8 cellular contexts compared by ENCODE assay signal in the genomic region with DNA sequence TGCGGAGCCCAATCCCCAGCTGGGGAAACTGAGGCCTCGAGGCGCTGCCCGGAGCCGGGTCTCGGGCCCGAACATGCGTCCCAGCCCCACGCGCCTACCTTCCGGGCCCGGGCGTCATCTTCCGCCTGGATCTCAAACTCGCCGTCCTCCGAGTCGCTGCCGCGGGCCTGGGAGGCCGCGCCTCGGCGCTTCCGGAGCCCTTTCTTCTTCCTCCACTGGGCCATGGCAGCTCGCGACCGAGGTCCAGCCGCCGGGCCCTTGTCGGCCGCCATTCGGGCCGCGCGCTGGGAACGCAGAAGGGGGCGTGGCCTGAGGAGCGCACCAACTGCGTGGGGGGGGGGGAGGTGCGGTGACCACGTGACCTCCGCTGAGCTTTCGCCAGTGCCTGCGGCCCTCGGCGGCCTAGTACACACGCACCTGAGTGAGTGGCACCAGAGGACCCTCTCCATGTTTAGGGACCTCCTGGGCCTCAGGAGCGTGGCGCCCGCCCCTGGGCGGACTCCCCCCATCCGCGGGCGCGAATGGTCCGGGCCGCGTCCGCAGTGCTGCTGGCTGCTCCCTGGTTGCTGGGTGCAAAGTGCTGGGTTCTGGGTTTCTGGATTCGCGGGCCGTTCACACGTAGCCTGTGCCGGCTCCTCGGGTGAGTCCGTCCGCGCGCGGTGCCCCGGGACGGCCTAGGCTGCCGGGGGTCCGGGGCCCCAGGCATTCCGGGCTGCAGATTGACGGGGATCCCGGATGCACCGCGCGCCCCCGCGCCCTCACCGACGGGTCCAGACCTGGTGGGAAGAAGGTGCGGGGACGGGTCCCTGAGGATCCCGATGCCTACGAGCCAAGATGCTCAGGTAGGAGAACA. TPM values are rescaled to one million over a fixed set of nuclear protein-coding genes. Genes with fewer than 3 reads are reported as not detected.
DNase-seq lines count a peak whose midpoint lies in the region; ATAC-seq, FAIRE-seq and TF ChIP-seq lines count a peak whose summit lies in the region.

A gene with protein sequence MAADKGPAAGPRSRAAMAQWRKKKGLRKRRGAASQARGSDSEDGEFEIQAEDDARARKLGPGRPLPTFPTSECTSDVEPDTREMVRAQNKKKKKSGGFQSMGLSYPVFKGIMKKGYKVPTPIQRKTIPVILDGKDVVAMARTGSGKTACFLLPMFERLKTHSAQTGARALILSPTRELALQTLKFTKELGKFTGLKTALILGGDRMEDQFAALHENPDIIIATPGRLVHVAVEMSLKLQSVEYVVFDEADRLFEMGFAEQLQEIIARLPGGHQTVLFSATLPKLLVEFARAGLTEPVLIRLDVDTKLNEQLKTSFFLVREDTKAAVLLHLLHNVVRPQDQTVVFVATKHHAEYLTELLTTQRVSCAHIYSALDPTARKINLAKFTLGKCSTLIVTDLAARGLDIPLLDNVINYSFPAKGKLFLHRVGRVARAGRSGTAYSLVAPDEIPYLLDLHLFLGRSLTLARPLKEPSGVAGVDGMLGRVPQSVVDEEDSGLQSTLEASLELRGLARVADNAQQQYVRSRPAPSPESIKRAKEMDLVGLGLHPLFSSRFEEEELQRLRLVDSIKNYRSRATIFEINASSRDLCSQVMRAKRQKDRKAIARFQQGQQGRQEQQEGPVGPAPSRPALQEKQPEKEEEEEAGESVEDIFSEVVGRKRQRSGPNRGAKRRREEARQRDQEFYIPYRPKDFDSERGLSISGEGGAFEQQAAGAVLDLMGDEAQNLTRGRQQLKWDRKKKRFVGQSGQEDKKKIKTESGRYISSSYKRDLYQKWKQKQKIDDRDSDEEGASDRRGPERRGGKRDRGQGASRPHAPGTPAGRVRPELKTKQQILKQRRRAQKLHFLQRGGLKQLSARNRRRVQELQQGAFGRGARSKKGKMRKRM (minus strand): TSS at position 299 of the 853 bp plus-strand sequence. CDS start 27 bp downstream, at position 272.
A gene with protein sequence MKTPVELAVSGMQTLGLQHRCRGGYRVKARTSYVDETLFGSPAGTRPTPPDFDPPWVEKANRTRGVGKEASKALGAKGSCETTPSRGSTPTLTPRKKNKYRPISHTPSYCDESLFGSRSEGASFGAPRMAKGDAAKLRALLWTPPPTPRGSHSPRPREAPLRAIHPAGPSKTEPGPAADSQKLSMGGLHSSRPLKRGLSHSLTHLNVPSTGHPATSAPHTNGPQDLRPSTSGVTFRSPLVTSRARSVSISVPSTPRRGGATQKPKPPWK (plus strand): TSS at position 542 of the 853 bp plus-strand sequence. CDS start 1,026 bp downstream, outside the sequence.

- FAIRE-seq in bronchial epithelial cell (lab: Jason Lieb, UNC) = no peak

- peak in 2 of 3 donors; percentile 42 to 68 for TF ChIP-seq POLR2A in spleen (IDR thresholded peaks at IDR 0.05)

- WGBS in spleen, 5 donors = 0 to 1% (median 0%) methylated on average over 40 to 89 of the region's 89 CpGs

- peaks cover 19 to 61% (median 38%) of the 10 kb centered on the region in 6 donors for H3K4me1 ChIP-seq in spleen

- H3K4me3 Mint-ChIP-seq in activated B cell treated with CpG ODN at 0.5 μM for 24 hours = peak within 1 kb of the TSS; percentile 93

- H3K4me3 ChIP-seq in bronchial epithelial cell (ENCODE audit: low read depth, low read length) (peak within 1 kb of the TSS; percentile 94), spleen (peak within 1 kb of the TSS; percentile 89 to 100 (median 100))

- no peaks in the 10 kb centered on the region for H3K9me3 ChIP-seq in spleen

- H3K9me3 Mint-ChIP-seq in activated B cell treated with CpG ODN at 0.5 μM for 24 hours = no peaks in the 10 kb centered on the region

- peaks cover 35% of the 10 kb centered on the region for H3K36me3 Mint-ChIP-seq in activated B cell treated with CpG ODN at 0.5 μM for 24 hours (ENCODE audit: low read depth)

- peak within 1 kb of the TSS; percentile 93 to 99 (median 96) for H3K27ac ChIP-seq in spleen

- peaks cover 8% of the 10 kb centered on the region for H3K36me3 ChIP-seq in bronchial epithelial cell (ENCODE audit: control insufficient read depth, insufficient read depth, low read length)
- peaks cover 1 to 49% (median 17%) of the 10 kb centered on the region in 6 donors for H3K36me3 ChIP-seq in spleen

- POLR2A ChIA-PET in activated B cell treated with CpG ODN at 0.5 μM for 24 hours (lab: Charles Lee) = interaction anchor here (0.6 to 3.9 kb wide), 21 partner anchors 11 to 207 kb away, joined by 3 to 92 read pairs (median 4); a partner anchor contains a TSS

- H3K27ac Mint-ChIP-seq in activated B cell treated with CpG ODN at 0.5 μM for 24 hours = peak within 1 kb of the TSS; percentile 94

- TF ChIP-seq CTCF in activated B cell treated with CpG ODN at 0.5 μM for 24 hours (IDR thresholded peaks at IDR 0.05) (no peak), bronchial epithelial cell (IDR thresholded peaks at IDR 0.05; ENCODE audit: insufficient read depth, low read length, severe bottlenecking) (no peak), spleen (IDR thresholded peaks at IDR 0.05 in 8 of 11, conservative IDR thresholded peaks at IDR 0.05 in 3 of 11) (peak in 1 of 11 experiments; percentile 9)

- H3K27me3 Mint-ChIP-seq in activated B cell treated with CpG ODN at 0.5 μM for 24 hours = no peaks in the 10 kb centered on the region

- H3K27me3 ChIP-seq in bronchial epithelial cell (ENCODE audit: control insufficient read depth, insufficient read depth, low read length) (no peaks in the 10 kb centered on the region), spleen (replicated peaks in 1 of 7) (no peaks in the 10 kb centered on the region)

- CTCF ChIA-PET in activated B cell treated with CpG ODN at 0.5 μM for 24 hours (lab: Charles Lee) = interaction anchor here (1.6 to 1.7 kb wide), 3 partner anchors 10 to 48 kb away, joined by 4 to 8 read pairs (median 7); no protein-coding TSS in a partner anchor

- ATAC-seq in GM18511 (IDR thresholded peaks at IDR 0.05; ENCODE audit: unreplicated experiment) (peak; percentile 57), HG03025 (IDR thresholded peaks at IDR 0.05; ENCODE audit: low FRiP score, unreplicated experiment) (peak; percentile 51), activated B cell treated with CpG ODN at 0.5 μM for 24 hours (ENCODE audit: low read depth) (peak; percentile 63)

- H3K4me1 Mint-ChIP-seq in activated B cell treated with CpG ODN at 0.5 μM for 24 hours = peaks cover 39% of the 10 kb centered on the region

- intact Hi-C loops in activated B cell treated with CpG ODN at 0.5 μM for 24 hours (cut with micrococcal nuclease) (loop anchor here (1.0 kb wide), 6 partner anchors 23 to 150 kb away; a partner anchor contains a TSS), spleen (cut with DNase I; ENCODE audit: low total_unique reads) (no loop called here)

- DNase-seq in A172 (ENCODE audit: low spot score) = peak; percentile 61
- DNase-seq in NCI-H2196 treated with DMSO at 0.1 percent for 48 hours (lab: John Stamatoyannopoulos, UW; ENCODE audit: unreplicated experiment) = peak; percentile 45
- peak; percentile 87 for DNase-seq in activated B cell treated with CpG ODN at 0.5 μM for 24 hours
- peak; percentile 44 for DNase-seq in bronchial epithelial cell (ENCODE audit: low read depth)
- peak; percentile 74 for DNase-seq in inferior parietal cortex (ENCODE audit: extremely low spot score)
- DNase-seq in spleen = peak; percentile 95

RNA-seq across cellular contexts. Expression of the first gene that starts in this region (rescaled TPM):
- 56.4 and 69.1 TPM in 2 replicates for total RNA-seq in A172 (2014; rRNA removed; shearing (Covaris generic))
- total RNA-seq in activated B cell treated with CpG ODN at 0.5 μM for 24 hours (115 TPM in 2 replicates), bronchial epithelial cell (31.4 and 40.5 TPM in 2 replicates), spleen (10 to 100 TPM; 44.4 to 73.1 (median 59.8) TPM)
- 10 to 100 TPM; 47.9 to 80.3 (median 69.9) TPM for polyA plus RNA-seq in spleen

RNA-seq across cellular contexts. Expression of the second gene that starts in this region (rescaled TPM):
- total RNA-seq in A172 (2014; rRNA removed; shearing (Covaris generic)) = 51.2 and 52.2 TPM in 2 replicates
- 15.5 and 18.2 TPM in 2 replicates for total RNA-seq in activated B cell treated with CpG ODN at 0.5 μM for 24 hours
- total RNA-seq in bronchial epithelial cell = 14.6 and 17.6 TPM in 2 replicates
- total RNA-seq in spleen = 10 to 100 TPM; 11.1 to 15.6 (median 11.9) TPM
- polyA plus RNA-seq in spleen = 10 to 100 TPM in 2 of 3 donors, 1 to 10 TPM in 1; 9.0 to 15.5 (median 13.0) TPM

Comparison
In these comparisons a context has a peak if more than half of its experiments do, and no peak if none do; other contexts are left out.
1. Peak in every context shown above with its lines: DNase-seq, ATAC-seq, H3K4me3 ChIP-seq and H3K27ac ChIP-seq.
2. DNase-seq: peak in every context shown above with its lines; median percentile 95 in spleen; 87 in activated B cell treated with CpG ODN at 0.5 μM for 24 hours; 74 in inferior parietal cortex; 61 in A172; 45 in NCI-H2196 treated with DMSO at 0.1 percent for 48 hours; 44 in bronchial epithelial cell.